Comparison of ENCODE assay signal across 17 cellular contexts in the genomic region with DNA sequence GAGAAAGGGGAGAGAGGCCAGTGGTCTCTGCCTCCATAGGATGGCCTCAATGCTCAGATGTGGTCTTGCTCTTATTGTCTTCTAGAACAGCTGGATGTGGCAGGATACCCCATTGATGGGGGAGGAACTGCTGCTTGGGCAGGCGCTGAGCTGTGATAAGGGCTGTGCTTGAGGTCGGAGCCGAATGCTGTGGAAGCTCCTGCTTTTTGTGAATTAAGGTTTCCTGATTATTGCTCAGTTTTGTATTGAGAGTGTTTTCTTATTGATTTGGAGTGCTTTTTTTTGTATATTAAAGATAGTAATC. TPM values are rescaled to one million over a fixed set of nuclear protein-coding genes. Genes with fewer than 3 reads are reported as not detected.
DNase-seq lines count a peak whose midpoint lies in the region; ATAC-seq, FAIRE-seq and TF ChIP-seq lines count a peak whose summit lies in the region.
"Had no signal": no experiment of that assay in that cellular context is flagged by ENCODE, and none has a peak within 500 bp of the region (broad histone marks: within the 10 kb centered on the region; RNA-seq: fewer than 3 reads in every experiment).

No MANE protein-coding gene starts in this region.

- peaks cover 16% of the 10 kb centered on the region for H3F3A ChIP-seq in OCI-LY1 (ENCODE audit: insufficient read depth, low read length)

- POLR2A ChIA-PET in HepG2 (lab: Yijun Ruan, JAX) = no interaction called here

- H3K27me3 ChIP-seq in liver (ENCODE audit: control insufficient read depth in 4 of 4, insufficient read depth in 4 of 4, low read length in 3 of 4) (no peaks in the 10 kb centered on the region), HepG2 (ENCODE audit: control insufficient read depth in 1 of 2, insufficient read depth in 2 of 2, low read length in 2 of 2) (no peaks in the 10 kb centered on the region), OCI-LY1 (ENCODE audit: insufficient read depth, low read length) (no peaks in the 10 kb centered on the region), endodermal cell (ENCODE audit: control insufficient read depth, insufficient read depth, low read length, poor library complexity, severe bottlenecking) (no peaks in the 10 kb centered on the region)
- H3K27me3 ChIP-seq: SJCRH30, tibial artery had no signal

- peaks cover 5% of the 10 kb centered on the region for H3K4me1 Mint-ChIP-seq in endodermal cell

- H3K4me3 Mint-ChIP-seq in endodermal cell = no peak overlapping the region
- H3K4me3 Mint-ChIP-seq: activated CD8-positive, alpha-beta T cell treated with anti-CD3 and anti-CD28 coated beads, Interleukin-2, amount 10 ng/mL, durations not matched to agents 7 days and 5 days had no signal

- H3K36me3 ChIP-seq in liver (ENCODE audit: control insufficient read depth in 4 of 4, insufficient read depth in 3 of 4, low read depth in 1 of 4, low read length in 3 of 4) = peaks cover 4 to 25% (median 12%) of the 10 kb centered on the region in 4 donors
- H3K36me3 ChIP-seq in HepG2 (replicated peaks in 1 of 2; ENCODE audit: control insufficient read depth in 1 of 2, insufficient read depth in 2 of 2, low read length in 2 of 2) = peaks cover 45 to 83% of the 10 kb centered on the region in 2 experiments
- peaks cover 38% of the 10 kb centered on the region for H3K36me3 ChIP-seq in OCI-LY1 (ENCODE audit: insufficient read depth, low read length)
- H3K36me3 ChIP-seq in endodermal cell (ENCODE audit: control insufficient read depth, insufficient read depth, low read length) = peaks cover 77% of the 10 kb centered on the region

- peaks cover 2 to 39% (median 32%) of the 10 kb centered on the region in 4 donors for H3K4me1 ChIP-seq in liver (ENCODE audit: control insufficient read depth in 4 of 4, insufficient read depth in 4 of 4, low read length in 3 of 4)
- no peaks in the 10 kb centered on the region for H3K4me1 ChIP-seq in HepG2 (ENCODE audit: insufficient read depth, low read length)
- H3K4me1 ChIP-seq in OCI-LY1 (ENCODE audit: insufficient read depth, low read length, severe bottlenecking) = peaks cover 68% of the 10 kb centered on the region
- H3K4me1 ChIP-seq in endodermal cell (ENCODE audit: control insufficient read depth, insufficient read depth, low read length) = no peaks in the 10 kb centered on the region
- H3K4me1 ChIP-seq: lower lobe of right lung, SJCRH30, tibial artery had no signal

- H3K36me3 Mint-ChIP-seq in endodermal cell (ENCODE audit: low read depth) = peaks cover 67% of the 10 kb centered on the region

- 72% methylated on average over 3 of the region's 3 CpGs for WGBS in liver
- 94% methylated on average over 2 of the region's 3 CpGs for WGBS in HepG2 (ENCODE audit: low lambda C conversion rate)
- 78 to 93% methylated on average over 3 of the region's 3 CpGs for WGBS in endodermal cell (ENCODE audit: insufficient coverage in 1 of 2, insufficient read length in 1 of 2), 2 experiments

- no peak for TF ChIP-seq POLR2A in HepG2 (IDR thresholded peaks at IDR 0.05; ENCODE audit: insufficient read depth in 1 of 2, low read depth in 2 of 2, low read length in 2 of 2)

- H4K20me1 ChIP-seq in HepG2 (ENCODE audit: insufficient read depth, low read length) (no peaks in the 10 kb centered on the region), OCI-LY1 (ENCODE audit: insufficient read depth, low read length) (no peaks in the 10 kb centered on the region)

- H3K79me2 ChIP-seq in HepG2 (ENCODE audit: insufficient read depth, low read length) = no peaks in the 10 kb centered on the region
- no peaks in the 10 kb centered on the region for H3K79me2 ChIP-seq in OCI-LY1 (ENCODE audit: insufficient read depth, low read length)

- H3K4me2 ChIP-seq in HepG2 (ENCODE audit: low read depth, low read length) (no peak overlapping the region), OCI-LY1 (ENCODE audit: low read length) (peak overlapping the region; percentile 44)

- no peak for TF ChIP-seq CTCF in liver (IDR thresholded peaks at IDR 0.05; ENCODE audit: low read depth, low read length, missing input control)
- no peak for TF ChIP-seq CTCF in HepG2 (CRISPR knock-in tag; IDR thresholded peaks at IDR 0.05)
- TF ChIP-seq CTCF in OCI-LY1 (IDR thresholded peaks at IDR 0.05; ENCODE audit: low read length) = no peak
- TF ChIP-seq CTCF in endodermal cell (conservative IDR thresholded peaks at IDR 0.05) = no peak

- no peak for FAIRE-seq in HepG2 (lab: Jason Lieb, UNC)

- ATAC-seq in HepG2 (no peak), HG03108 (IDR thresholded peaks at IDR 0.05; ENCODE audit: unreplicated experiment) (no peak), GM21619 (IDR thresholded peaks at IDR 0.05; ENCODE audit: unreplicated experiment) (no peak)
- ATAC-seq: activated CD8-positive, alpha-beta T cell treated with anti-CD3 and anti-CD28 coated beads, Interleukin-2, amount 10 ng/mL, durations not matched to agents 7 days and 5 days; PC-3; right cardiac atrium had no signal

- H3K9ac ChIP-seq in liver (ENCODE audit: low read depth in 1 of 2, low read length in 2 of 2) (no peak overlapping the region), HepG2 (ENCODE audit: insufficient read depth, low read depth, low read length) (no peak overlapping the region), OCI-LY1 (ENCODE audit: low read length) (peak overlapping the region; percentile 45; the same call in 1 of the 2 replicates), endodermal cell (ENCODE audit: extremely low read depth, low read length, poor library complexity, severe bottlenecking) (no peak overlapping the region)

- BruUV-seq in HepG2 (replicated peaks; lab: Mats Ljungman, UMichigan) = no TSS peak

- CTCF ChIA-PET in HepG2 (lab: Yijun Ruan, JAX; ENCODE audit: low intra/inter-chr PET ratio, low total read pairs) = no interaction called here

- H3K9me3 Mint-ChIP-seq in endodermal cell = peaks cover 13% of the 10 kb centered on the region
- H3K9me3 Mint-ChIP-seq: activated T-helper 2 cell treated with anti-CD3 and anti-CD28 coated beads, Interferon-gamma antibody, Interleukin-2, Interleukin-4, amounts not matched to agents 10 μg/mL and 5 μg/mL and 100 μg/mL, durations not matched to agents 14 hours and 24 hours and 36 hours had no signal

- H3K4me3 ChIP-seq in liver (ENCODE audit: low read depth in 1 of 3, low read length in 3 of 3) (no peak overlapping the region), HepG2 (replicated peaks in 1 of 3; ENCODE audit: insufficient read depth in 1 of 3, low read depth in 2 of 3, low read length in 3 of 3) (no peak overlapping the region), OCI-LY1 (ENCODE audit: low read depth, low read length, poor library complexity, severe bottlenecking) (peak overlapping the region; percentile 23), endodermal cell (ENCODE audit: low read length) (no peak overlapping the region)
- H3K4me3 ChIP-seq: lower lobe of right lung, SJCRH30, tibial artery had no signal

- in situ Hi-C loops in HepG2 (cut with HindIII; ENCODE audit: extremely low pct_ligation_motif_present, low pct_unique_long_range_greater_than_20kb) = no loop called here

- H2AFZ ChIP-seq in HepG2 (ENCODE audit: low read length) = no peak overlapping the region
- H2AFZ ChIP-seq in OCI-LY1 (ENCODE audit: low read length) = no peak overlapping the region

- H3K27ac ChIP-seq in liver (ENCODE audit: low read depth in 1 of 2, low read length in 2 of 2) (peak overlapping the region; percentile 56 to 62), HepG2 (ENCODE audit: extremely low read length, insufficient read depth, low read length) (no peak overlapping the region), OCI-LY1 (ENCODE audit: low read depth, low read length, poor library complexity, severe bottlenecking) (peak overlapping the region; percentile 92), endodermal cell (ENCODE audit: low read depth, low read length) (no peak overlapping the region)
- H3K27ac ChIP-seq: lower lobe of right lung, SJCRH30, tibial artery had no signal

- DNase-seq in HepG2 (ENCODE audit: low spot score) (no peak), endodermal cell (peak; percentile 46), SHP77 treated with DMSO at 0.1 percent for 48 hours (lab: John Stamatoyannopoulos, UW) (no peak)
- DNase-seq: activated CD8-positive, alpha-beta T cell treated with anti-CD3 and anti-CD28 coated beads, Interleukin-2, amount 10 ng/mL, durations not matched to agents 7 days and 5 days; H7; lower lobe of right lung; NCI-H524 treated with DMSO at 0.1 percent for 48 hours; PC-3; right cardiac atrium; stimulated activated naive CD4-positive, alpha-beta T cell treated with Interleukin-2 at 50 U/mL for 16 hours; tibial artery had no signal

- intact Hi-C loops in HepG2 (cut with micrococcal nuclease; ENCODE audit: unreplicated experiment) = no loop called here

- H3K9me3 ChIP-seq in liver (ENCODE audit: control insufficient read depth in 4 of 4, low read length in 3 of 4) (no peaks in the 10 kb centered on the region), HepG2 (ENCODE audit: low read length) (no peaks in the 10 kb centered on the region), OCI-LY1 (ENCODE audit: low read length) (no peaks in the 10 kb centered on the region), endodermal cell (ENCODE audit: control insufficient read depth, low read length) (peaks cover 7% of the 10 kb centered on the region)
- H3K9me3 ChIP-seq: lower lobe of right lung, SJCRH30, tibial artery had no signal

- TF ChIP-seq RAD21 in liver (IDR thresholded peaks at IDR 0.05) (no peak), HepG2 (CRISPR knock-in tag; IDR thresholded peaks at IDR 0.05) (no peak)

- no peak for TF ChIP-seq EP300 in HepG2 (IDR thresholded peaks at IDR 0.05; ENCODE audit: low read depth in 2 of 2, low read length in 2 of 2)
- TF ChIP-seq EP300 in HepG2 (CRISPR knock-in tag; IDR thresholded peaks at IDR 0.05; ENCODE audit: borderline replicate concordance) = no peak

- H3K27me3 Mint-ChIP-seq in endodermal cell (ENCODE audit: insufficient read depth) = no peaks in the 10 kb centered on the region

- no peaks in the 10 kb centered on the region for H3K9me2 ChIP-seq in OCI-LY1 (ENCODE audit: low read depth, low read length)

- no peak overlapping the region for H3K27ac Mint-ChIP-seq in endodermal cell
- H3K27ac Mint-ChIP-seq: activated T-helper 2 cell treated with anti-CD3 and anti-CD28 coated beads, Interferon-gamma antibody, Interleukin-2, Interleukin-4, amounts not matched to agents 10 μg/mL and 5 μg/mL and 100 μg/mL, durations not matched to agents 14 hours and 24 hours and 36 hours had no signal

RNA-seq across cellular contexts. Expression of a gene that starts 57.2 kb away (rescaled TPM):
- total RNA-seq in liver (10 to 100 TPM; 15.4 to 27.8 TPM), HepG2 (2016; rRNA removed; fragmentation: Illumina TruSeq; extraction: Trizol) (51.3 and 61.3 TPM in 2 replicates), endodermal cell (10 to 100 TPM; 87.0 to 93.3 TPM)
- polyA plus RNA-seq in liver (1 to 10 TPM; 6.8 to 9.3 TPM), HepG2 (2011; rRNA removed) (10.2 and 12.0 TPM in 2 replicates)
- total RNA-seq in HepG2 (2016; cell fraction: cytosol; rRNA removed; fragmentation: Illumina TruSeq; extraction: Trizol; ENCODE audit: low read depth) = 14.3 and 17.6 TPM in 2 replicates
- total RNA-seq in HepG2 (2016; cell fraction: insoluble cytoplasmic fraction; rRNA removed; fragmentation: Illumina TruSeq; extraction: Trizol) = 52.6 and 55.2 TPM in 2 replicates
- 20.5 and 20.9 TPM in 2 replicates for total RNA-seq in HepG2 (2016; cell fraction: membrane; rRNA removed; fragmentation: Illumina TruSeq; extraction: Trizol)
- 68.3 and 86.3 TPM in 2 replicates for total RNA-seq in HepG2 (2016; cell fraction: nucleus; rRNA removed; fragmentation: Illumina TruSeq; extraction: Trizol)
- 5.5 and 7.0 TPM in 2 replicates for polyA plus RNA-seq in HepG2 (2011; cell fraction: cytosol; rRNA removed)
- polyA plus RNA-seq in HepG2 (2011; cell fraction: nucleus; rRNA removed) = 68.4 and 82.0 TPM in 2 replicates
- 19.1 and 30.8 TPM in 2 replicates for polyA plus RNA-seq in HepG2 (2012)
- polyA plus RNA-seq in HepG2 (2016; cell fraction: cytosol; fragmentation: Illumina TruSeq; extraction: Trizol; ENCODE audit: low read depth) = 3.8 and 4.8 TPM in 2 replicates
- polyA plus RNA-seq in HepG2 (2016; cell fraction: insoluble cytoplasmic fraction; fragmentation: Illumina TruSeq; extraction: Trizol; ENCODE audit: low read depth) = 30.8 and 43.5 TPM in 2 replicates
- polyA plus RNA-seq in HepG2 (2016; cell fraction: membrane; fragmentation: Illumina TruSeq; extraction: Trizol; ENCODE audit: low read depth) = 8.6 and 10.2 TPM in 2 replicates
- polyA plus RNA-seq in HepG2 (2016; cell fraction: nucleus; fragmentation: Illumina TruSeq; extraction: Trizol; ENCODE audit: insufficient read depth, low read depth) = 146 and 156 TPM in 2 replicates
- polyA minus RNA-seq in HepG2 (2011; rRNA and poly(A)+ RNA removed; ENCODE audit: low replicate concordance) = 17.9 and 49.9 TPM in 2 replicates
- polyA minus RNA-seq in HepG2 (2011; cell fraction: cytosol; rRNA and poly(A)+ RNA removed) = 22.2 and 23.7 TPM in 2 replicates
- 47.6 and 50.8 TPM in 2 replicates for polyA minus RNA-seq in HepG2 (2011; cell fraction: nucleus; rRNA and poly(A)+ RNA removed)
- polyA plus RNA-seq in endodermal cell (2013, experiment 1 of 2) = 47.7 TPM
- 50.9 TPM for polyA plus RNA-seq in endodermal cell (2013, experiment 2 of 2)

Comparison
In these comparisons a context has a peak if more than half of its experiments do, and no peak if none do; other contexts are left out.
1. H3K27ac ChIP-seq: peak in liver (2 of 2) and OCI-LY1 (single experiment); none in HepG2 (single experiment) and endodermal cell (single experiment).